ENCODE assay signal across 14 cellular contexts in the genomic region with DNA sequence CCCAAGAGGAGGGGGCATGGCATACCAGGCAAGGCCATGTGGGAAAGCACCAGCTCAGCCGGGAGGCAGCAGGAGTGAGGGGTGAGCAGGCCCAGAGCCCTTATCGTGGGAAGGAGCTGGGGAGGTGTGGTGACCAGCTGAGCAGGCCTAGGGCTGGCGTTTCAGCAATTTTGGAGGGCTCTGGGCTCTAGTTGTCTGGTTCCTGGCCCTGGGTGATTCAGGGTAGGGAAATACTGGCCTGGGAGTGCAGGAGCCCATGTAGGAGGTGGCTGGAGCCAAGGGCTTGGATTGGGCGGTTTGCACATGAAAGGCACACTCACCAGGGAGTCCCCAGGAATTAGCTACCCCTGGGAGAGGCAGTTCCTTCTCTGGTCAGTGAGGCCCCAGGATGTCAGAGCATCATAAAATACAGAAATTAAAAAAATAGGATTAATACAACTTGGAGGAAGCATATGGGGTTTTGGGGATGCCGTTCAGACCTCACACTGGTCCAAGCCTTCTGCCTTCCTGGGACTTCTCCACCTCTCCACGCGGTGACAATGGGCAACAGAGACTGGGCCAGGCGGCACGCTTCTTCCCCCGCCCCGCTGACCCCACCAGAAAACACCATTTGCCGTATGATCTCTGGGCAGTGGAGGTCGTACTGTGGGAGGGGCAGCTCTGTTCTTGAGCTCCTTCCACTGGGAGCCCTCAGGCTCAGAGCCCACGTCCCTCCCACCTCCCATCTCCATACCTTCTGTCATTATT.
"Had no signal": no experiment of that assay in that cellular context is flagged by ENCODE, and none has a peak within 500 bp of the region (broad histone marks: within the 10 kb centered on the region; RNA-seq: fewer than 3 reads in every experiment).

No MANE protein-coding gene starts in this region.

- H3K36me3 ChIP-seq: left lung, upper lobe of left lung had no signal

- H3K9me3 Mint-ChIP-seq: activated naive CD8-positive, alpha-beta T cell treated with anti-CD3 and anti-CD28 coated beads, Interleukin-2, amount 50 U/mL, for 24 hours; neural crest cell; T-helper 1 cell treated with Interleukin-12 subunit alpha and Interleukin-12 subunit beta and Interleukin-4 antibody, amounts not matched to agents 30 μg/mL and 1 μg/mL, for 36 hours had no signal

- H3K27me3 ChIP-seq: upper lobe of left lung had no signal

- H3K4me1 ChIP-seq: parathyroid adenoma had no signal

- H3K27ac Mint-ChIP-seq: activated naive CD8-positive, alpha-beta T cell treated with anti-CD3 and anti-CD28 coated beads, Interleukin-2, amount 50 U/mL, for 24 hours; T-helper 1 cell treated with Interleukin-12 subunit alpha and Interleukin-12 subunit beta and Interleukin-4 antibody, amounts not matched to agents 30 μg/mL and 1 μg/mL, for 36 hours had no signal

- ATAC-seq: activated naive CD8-positive, alpha-beta T cell treated with anti-CD3 and anti-CD28 coated beads, Interleukin-2, amount 50 U/mL, for 24 hours; esophagus mucosa; left lung; SK-N-SH treated with all-trans-retinoic acid at 6 μM for 48 hours had no signal

- H3K4me3 Mint-ChIP-seq: activated naive CD8-positive, alpha-beta T cell treated with anti-CD3 and anti-CD28 coated beads, Interleukin-2, amount 50 U/mL, for 24 hours; neural crest cell; T-helper 1 cell treated with Interleukin-12 subunit alpha and Interleukin-12 subunit beta and Interleukin-4 antibody, amounts not matched to agents 30 μg/mL and 1 μg/mL, for 36 hours had no signal

- H3K27me3 Mint-ChIP-seq: activated naive CD8-positive, alpha-beta T cell treated with anti-CD3 and anti-CD28 coated beads, Interleukin-2, amount 50 U/mL, for 24 hours had no signal

- H3K27ac ChIP-seq: left lung, parathyroid adenoma, upper lobe of left lung had no signal

- H3K4me3 ChIP-seq: left lung, smooth muscle cell, upper lobe of left lung had no signal

- DNase-seq: activated CD4-positive, alpha-beta T cell treated with anti-CD3 and anti-CD28 coated beads for 48 hours; activated naive CD4-positive, alpha-beta T cell treated with Interleukin-2 at 50 U/mL for 16 hours; activated naive CD8-positive, alpha-beta T cell treated with anti-CD3 and anti-CD28 coated beads, Interleukin-2, amount 50 U/mL, for 24 hours; caudate nucleus; islet precursor cell; stimulated activated naive CD4-positive, alpha-beta T cell; upper lobe of left lung had no signal

- H3K4me1 Mint-ChIP-seq: activated naive CD8-positive, alpha-beta T cell treated with anti-CD3 and anti-CD28 coated beads, Interleukin-2, amount 50 U/mL, for 24 hours had no signal

- H3K9me3 ChIP-seq: left lung, upper lobe of left lung had no signal
